ENCODE assay signal across 2 cellular contexts in genomic region chr22:23092217-23092955, GRCh38.
TF ChIP-seq lines count a peak whose summit lies in the region.

No MANE protein-coding gene starts in this region.

TF ChIP-seq in K562, 482 proteins besides CTCF, POLR2A, EP300 and RAD21:
- no peak for TF ChIP-seq ZNF212 (CRISPR knock-in tag; IDR thresholded peaks at IDR 0.05)
- peak; percentile 23; the same call in 1 of the 2 replicates for TF ChIP-seq THAP12 (CRISPR knock-in tag; IDR thresholded peaks at IDR 0.05)
- no peak for TF ChIP-seq ZNF589 (CRISPR knock-in tag; IDR thresholded peaks at IDR 0.05; ENCODE audit: low read depth)
- peak in 1 of 2 experiments; percentile 10; a peak in 1 of 4 replicates for TF ChIP-seq SIX5 (IDR thresholded peaks at IDR 0.05; ENCODE audit: borderline replicate concordance in 1 of 2, insufficient read depth in 1 of 2, low read depth in 1 of 2, low read length in 2 of 2)
- 0 out of 2 replicates have a peak, but pooled peaks have one; percentile 8 for TF ChIP-seq ZC3H11A (IDR thresholded peaks at IDR 0.05; ENCODE audit: low read depth, low read length)
- TF ChIP-seq ZNF551 (CRISPR knock-in tag; IDR thresholded peaks at IDR 0.05), result no peak
- TF ChIP-seq CEBPZ (IDR thresholded peaks at IDR 0.05; ENCODE audit: borderline replicate concordance, low read depth, low read length), result 0 out of 2 replicates have a peak, but pooled peaks have one; percentile 12
- 0 out of 2 replicates have a peak, but pooled peaks have one; percentile 9 for TF ChIP-seq MCM3 (IDR thresholded peaks at IDR 0.05)
- TF ChIP-seq MCM2 (IDR thresholded peaks at IDR 0.05; ENCODE audit: low read depth), result 0 out of 2 replicates have a peak, but pooled peaks have one; percentile 8
- TF ChIP-seq HMGXB4 (CRISPR knock-in tag; IDR thresholded peaks at IDR 0.05), result 0 out of 2 replicates have a peak, but pooled peaks have one; percentile 36

TF ChIP-seq in SK-N-SH, 30 proteins besides CTCF, POLR2A, EP300 and RAD21:
- no peak for TF ChIP-seq EZH2phosphoT487 (IDR thresholded peaks at IDR 0.05; ENCODE audit: borderline replicate concordance, low read depth)
- no peak for TF ChIP-seq POLR2AphosphoS5 (IDR thresholded peaks at IDR 0.05; ENCODE audit: low read depth, low read length)
TF ChIP-seq in SK-N-SH: peak in this region for 0.
